Comparison of ENCODE assay signal across 1 cellular context in genomic region chr4:123953556-123953955, GRCh38.
TF ChIP-seq lines count a peak whose summit lies in the region.

No MANE protein-coding gene starts in this region.

TF ChIP-seq in H1, 55 proteins besides CTCF, POLR2A, EP300 and RAD21 (continued from another document):
- TF ChIP-seq, protein P1, sequence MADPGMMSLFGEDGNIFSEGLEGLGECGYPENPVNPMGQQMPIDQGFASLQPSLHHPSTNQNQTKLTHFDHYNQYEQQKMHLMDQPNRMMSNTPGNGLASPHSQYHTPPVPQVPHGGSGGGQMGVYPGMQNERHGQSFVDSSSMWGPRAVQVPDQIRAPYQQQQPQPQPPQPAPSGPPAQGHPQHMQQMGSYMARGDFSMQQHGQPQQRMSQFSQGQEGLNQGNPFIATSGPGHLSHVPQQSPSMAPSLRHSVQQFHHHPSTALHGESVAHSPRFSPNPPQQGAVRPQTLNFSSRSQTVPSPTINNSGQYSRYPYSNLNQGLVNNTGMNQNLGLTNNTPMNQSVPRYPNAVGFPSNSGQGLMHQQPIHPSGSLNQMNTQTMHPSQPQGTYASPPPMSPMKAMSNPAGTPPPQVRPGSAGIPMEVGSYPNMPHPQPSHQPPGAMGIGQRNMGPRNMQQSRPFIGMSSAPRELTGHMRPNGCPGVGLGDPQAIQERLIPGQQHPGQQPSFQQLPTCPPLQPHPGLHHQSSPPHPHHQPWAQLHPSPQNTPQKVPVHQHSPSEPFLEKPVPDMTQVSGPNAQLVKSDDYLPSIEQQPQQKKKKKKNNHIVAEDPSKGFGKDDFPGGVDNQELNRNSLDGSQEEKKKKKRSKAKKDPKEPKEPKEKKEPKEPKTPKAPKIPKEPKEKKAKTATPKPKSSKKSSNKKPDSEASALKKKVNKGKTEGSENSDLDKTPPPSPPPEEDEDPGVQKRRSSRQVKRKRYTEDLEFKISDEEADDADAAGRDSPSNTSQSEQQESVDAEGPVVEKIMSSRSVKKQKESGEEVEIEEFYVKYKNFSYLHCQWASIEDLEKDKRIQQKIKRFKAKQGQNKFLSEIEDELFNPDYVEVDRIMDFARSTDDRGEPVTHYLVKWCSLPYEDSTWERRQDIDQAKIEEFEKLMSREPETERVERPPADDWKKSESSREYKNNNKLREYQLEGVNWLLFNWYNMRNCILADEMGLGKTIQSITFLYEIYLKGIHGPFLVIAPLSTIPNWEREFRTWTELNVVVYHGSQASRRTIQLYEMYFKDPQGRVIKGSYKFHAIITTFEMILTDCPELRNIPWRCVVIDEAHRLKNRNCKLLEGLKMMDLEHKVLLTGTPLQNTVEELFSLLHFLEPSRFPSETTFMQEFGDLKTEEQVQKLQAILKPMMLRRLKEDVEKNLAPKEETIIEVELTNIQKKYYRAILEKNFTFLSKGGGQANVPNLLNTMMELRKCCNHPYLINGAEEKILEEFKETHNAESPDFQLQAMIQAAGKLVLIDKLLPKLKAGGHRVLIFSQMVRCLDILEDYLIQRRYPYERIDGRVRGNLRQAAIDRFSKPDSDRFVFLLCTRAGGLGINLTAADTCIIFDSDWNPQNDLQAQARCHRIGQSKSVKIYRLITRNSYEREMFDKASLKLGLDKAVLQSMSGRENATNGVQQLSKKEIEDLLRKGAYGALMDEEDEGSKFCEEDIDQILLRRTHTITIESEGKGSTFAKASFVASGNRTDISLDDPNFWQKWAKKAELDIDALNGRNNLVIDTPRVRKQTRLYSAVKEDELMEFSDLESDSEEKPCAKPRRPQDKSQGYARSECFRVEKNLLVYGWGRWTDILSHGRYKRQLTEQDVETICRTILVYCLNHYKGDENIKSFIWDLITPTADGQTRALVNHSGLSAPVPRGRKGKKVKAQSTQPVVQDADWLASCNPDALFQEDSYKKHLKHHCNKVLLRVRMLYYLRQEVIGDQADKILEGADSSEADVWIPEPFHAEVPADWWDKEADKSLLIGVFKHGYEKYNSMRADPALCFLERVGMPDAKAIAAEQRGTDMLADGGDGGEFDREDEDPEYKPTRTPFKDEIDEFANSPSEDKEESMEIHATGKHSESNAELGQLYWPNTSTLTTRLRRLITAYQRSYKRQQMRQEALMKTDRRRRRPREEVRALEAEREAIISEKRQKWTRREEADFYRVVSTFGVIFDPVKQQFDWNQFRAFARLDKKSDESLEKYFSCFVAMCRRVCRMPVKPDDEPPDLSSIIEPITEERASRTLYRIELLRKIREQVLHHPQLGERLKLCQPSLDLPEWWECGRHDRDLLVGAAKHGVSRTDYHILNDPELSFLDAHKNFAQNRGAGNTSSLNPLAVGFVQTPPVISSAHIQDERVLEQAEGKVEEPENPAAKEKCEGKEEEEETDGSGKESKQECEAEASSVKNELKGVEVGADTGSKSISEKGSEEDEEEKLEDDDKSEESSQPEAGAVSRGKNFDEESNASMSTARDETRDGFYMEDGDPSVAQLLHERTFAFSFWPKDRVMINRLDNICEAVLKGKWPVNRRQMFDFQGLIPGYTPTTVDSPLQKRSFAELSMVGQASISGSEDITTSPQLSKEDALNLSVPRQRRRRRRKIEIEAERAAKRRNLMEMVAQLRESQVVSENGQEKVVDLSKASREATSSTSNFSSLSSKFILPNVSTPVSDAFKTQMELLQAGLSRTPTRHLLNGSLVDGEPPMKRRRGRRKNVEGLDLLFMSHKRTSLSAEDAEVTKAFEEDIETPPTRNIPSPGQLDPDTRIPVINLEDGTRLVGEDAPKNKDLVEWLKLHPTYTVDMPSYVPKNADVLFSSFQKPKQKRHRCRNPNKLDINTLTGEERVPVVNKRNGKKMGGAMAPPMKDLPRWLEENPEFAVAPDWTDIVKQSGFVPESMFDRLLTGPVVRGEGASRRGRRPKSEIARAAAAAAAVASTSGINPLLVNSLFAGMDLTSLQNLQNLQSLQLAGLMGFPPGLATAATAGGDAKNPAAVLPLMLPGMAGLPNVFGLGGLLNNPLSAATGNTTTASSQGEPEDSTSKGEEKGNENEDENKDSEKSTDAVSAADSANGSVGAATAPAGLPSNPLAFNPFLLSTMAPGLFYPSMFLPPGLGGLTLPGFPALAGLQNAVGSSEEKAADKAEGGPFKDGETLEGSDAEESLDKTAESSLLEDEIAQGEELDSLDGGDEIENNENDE (IDR thresholded peaks at IDR 0.05; ENCODE audit: insufficient replicate concordance, low read length) = no peak
- TF ChIP-seq SIX5 (IDR thresholded peaks at IDR 0.05; ENCODE audit: low read depth, low read length) (no peak), TBP (IDR thresholded peaks at IDR 0.05; ENCODE audit: low read depth, low read length) (no peak), ASH2L (IDR thresholded peaks at IDR 0.05; ENCODE audit: low read length) (no peak), BCL11A (IDR thresholded peaks at IDR 0.05; ENCODE audit: low read depth in 2 of 2, low read length in 2 of 2) (no peak)
